In genomic region chr9:130446111-130446861, GRCh38 we compare ENCODE assay signal across 8 cellular contexts. TPM values are rescaled to one million over a fixed set of nuclear protein-coding genes. Genes with fewer than 3 reads are reported as not detected.
DNase-seq lines count a peak whose midpoint lies in the region; ATAC-seq and TF ChIP-seq lines count a peak whose summit lies in the region.

No MANE protein-coding gene starts in this region.

- DNase-seq in T-helper 2 cell treated with Interferon-gamma antibody and Interleukin-4, amounts not matched to agents 5 μg/mL and 100 μg/mL, for 36 hours (ENCODE audit: low spot score), result no peak
- DNase-seq in T-helper 2 cell, result no peak
- no peak for DNase-seq in activated B cell treated with CpG ODN at 0.5 μM for 24 hours
- peak; percentile 89 to 95 (median 91) for DNase-seq in heart left ventricle
- DNase-seq in posterior vena cava (ENCODE audit: low spot score), result peak; percentile 95
- no peak for DNase-seq in HPDE6-E6E7 (ENCODE audit: extremely low spot score)
- no peak for DNase-seq in central memory CD4-positive, alpha-beta T cell

- intact Hi-C loops in activated B cell treated with CpG ODN at 0.5 μM for 24 hours (cut with micrococcal nuclease), result no loop called here
- intact Hi-C loops in heart left ventricle (cut with DNase I), result loop anchor here in 1 of 10 donors (5.0 kb wide), 1 partner anchor 131 kb away; the partner anchor contains the start of gene FUBP3
- intact Hi-C loops in posterior vena cava (cut with DNase I), result no loop called here

- peaks cover 0 to 22% (median 0%) of the 10 kb centered on the region in 9 donors for H3K27me3 ChIP-seq in heart left ventricle

- H3K27ac Mint-ChIP-seq in T-helper 2 cell treated with Interferon-gamma antibody and Interleukin-4, amounts not matched to agents 5 μg/mL and 100 μg/mL, for 36 hours, result no peak overlapping the region
- H3K27ac Mint-ChIP-seq in activated B cell treated with CpG ODN at 0.5 μM for 24 hours, result no peak overlapping the region

- TF ChIP-seq POLR2A in heart left ventricle (IDR thresholded peaks at IDR 0.05), result no peak

- WGBS in heart left ventricle, 4 donors, result 22 to 28% (median 23%) methylated on average over 4 to 15 of the region's 15 CpGs

- H3K4me3 ChIP-seq in heart left ventricle, result peak overlapping the region; percentile 58 to 82 (median 72)

- peaks cover 13 to 70% (median 48%) of the 10 kb centered on the region in 12 donors for H3K4me1 ChIP-seq in heart left ventricle

- H3K36me3 ChIP-seq in heart left ventricle, result no peaks in the 10 kb centered on the region

- peaks cover 0 to 11% (median 6%) of the 10 kb centered on the region in 12 donors for H3K9me3 ChIP-seq in heart left ventricle

- H3K9me3 Mint-ChIP-seq in T-helper 2 cell treated with Interferon-gamma antibody and Interleukin-4, amounts not matched to agents 5 μg/mL and 100 μg/mL, for 36 hours, result peaks cover 9% of the 10 kb centered on the region
- peaks cover 2% of the 10 kb centered on the region for H3K9me3 Mint-ChIP-seq in activated B cell treated with CpG ODN at 0.5 μM for 24 hours

- H3K4me3 Mint-ChIP-seq in T-helper 2 cell treated with Interferon-gamma antibody and Interleukin-4, amounts not matched to agents 5 μg/mL and 100 μg/mL, for 36 hours, result peak overlapping the region; percentile 68
- peak overlapping the region; percentile 62 for H3K4me3 Mint-ChIP-seq in activated B cell treated with CpG ODN at 0.5 μM for 24 hours

- peaks cover 12% of the 10 kb centered on the region for H3K4me1 Mint-ChIP-seq in T-helper 2 cell treated with Interferon-gamma antibody and Interleukin-4, amounts not matched to agents 5 μg/mL and 100 μg/mL, for 36 hours (ENCODE audit: low read depth)
- H3K4me1 Mint-ChIP-seq in activated B cell treated with CpG ODN at 0.5 μM for 24 hours, result no peaks in the 10 kb centered on the region

- H3K27ac ChIP-seq in heart left ventricle, result peak overlapping the region; percentile 80 to 96 (median 91)

- POLR2A ChIA-PET in activated B cell treated with CpG ODN at 0.5 μM for 24 hours (lab: Charles Lee), result no interaction called here

- CTCF ChIA-PET in activated B cell treated with CpG ODN at 0.5 μM for 24 hours (lab: Charles Lee), result no interaction called here

- TF ChIP-seq CTCF in activated B cell treated with CpG ODN at 0.5 μM for 24 hours (IDR thresholded peaks at IDR 0.05) (no peak), heart left ventricle (IDR thresholded peaks at IDR 0.05) (peak in 1 of 12 donors; percentile 3)

- peaks cover 17% of the 10 kb centered on the region for H3K27me3 Mint-ChIP-seq in T-helper 2 cell treated with Interferon-gamma antibody and Interleukin-4, amounts not matched to agents 5 μg/mL and 100 μg/mL, for 36 hours (ENCODE audit: low read depth)
- peaks cover 34% of the 10 kb centered on the region for H3K27me3 Mint-ChIP-seq in activated B cell treated with CpG ODN at 0.5 μM for 24 hours

- no peak for ATAC-seq in activated B cell treated with CpG ODN at 0.5 μM for 24 hours (ENCODE audit: low read depth)
- peak; percentile 75 to 90 (median 82) for ATAC-seq in heart left ventricle
- no peak for ATAC-seq in HG02981 (IDR thresholded peaks at IDR 0.05; ENCODE audit: unreplicated experiment)

- H3K36me3 Mint-ChIP-seq in T-helper 2 cell treated with Interferon-gamma antibody and Interleukin-4, amounts not matched to agents 5 μg/mL and 100 μg/mL, for 36 hours (ENCODE audit: low read depth), result no peaks in the 10 kb centered on the region
- H3K36me3 Mint-ChIP-seq in activated B cell treated with CpG ODN at 0.5 μM for 24 hours (ENCODE audit: low read depth), result no peaks in the 10 kb centered on the region

RNA-seq across cellular contexts. Expression of gene ASS1, which starts 1.5 kb away (rescaled TPM):
- total RNA-seq in activated B cell treated with CpG ODN at 0.5 μM for 24 hours (1.6 and 2.6 TPM in 2 replicates), heart left ventricle (100 to 1,000 TPM in 3 of 9 donors, 10 to 100 TPM in 6; 31.5 to 154 (median 60.5) TPM), posterior vena cava (100 to 1,000 TPM; 106 to 118 TPM)
- polyA plus RNA-seq in heart left ventricle, result 10 to 100 TPM; 56.5 to 88.6 TPM

Comparison
In these comparisons a context has a peak if more than half of its experiments do, and no peak if none do; other contexts are left out.
1. DNase-seq: peak in heart left ventricle (5 of 5) and posterior vena cava (single experiment); none in T-helper 2 cell treated with Interferon-gamma antibody and Interleukin-4, amounts not matched to agents 5 μg/mL and 100 μg/mL, for 36 hours (single experiment), T-helper 2 cell (0 of 5), activated B cell treated with CpG ODN at 0.5 μM for 24 hours (single experiment), HPDE6-E6E7 (single experiment) and central memory CD4-positive, alpha-beta T cell (single experiment).
2. ATAC-seq: peak in heart left ventricle (4 of 4); none in activated B cell treated with CpG ODN at 0.5 μM for 24 hours (single experiment) and HG02981 (single experiment).